35 cellular contexts compared by ENCODE assay signal in genomic region chr12:58295268-58295667, GRCh38.
"Had no signal": no experiment of that assay in that cellular context is flagged by ENCODE, and none has a peak within 500 bp of the region (broad histone marks: within the 10 kb centered on the region; RNA-seq: fewer than 3 reads in every experiment).

No MANE protein-coding gene starts in this region.

- H3K36me3 ChIP-seq: MG63 had no signal

- DNase-seq: Karpas-422, Kasumi-1, MG63, MM.1S, MV-4-11, NCI-H1048, NCI-H1092, NCI-H1092 treated with DMSO at 0.1 percent for 48 hours, NCI-H1105, NCI-H1105 treated with DMSO at 0.1 percent for 48 hours, NCI-H1417, NCI-H1417 treated with DMSO at 0.1 percent for 48 hours, NCI-H1436, NCI-H1436 treated with DMSO at 0.1 percent for 48 hours, NCI-H146, NCI-H1694, NCI-H1694 treated with DMSO at 0.1 percent for 48 hours, NCI-H187, NCI-H187 treated with DMSO at 0.1 percent for 48 hours, NCI-H1930, NCI-H2029, NCI-H2029 treated with DMSO at 0.1 percent for 48 hours, NCI-H2081, NCI-H2081 treated with DMSO at 0.1 percent for 48 hours, NCI-H2107, NCI-H2171, NCI-H2171 treated with DMSO at 0.1 percent for 48 hours, NCI-H2227 treated with DMSO at 0.1 percent for 48 hours, NCI-H226, NCI-H345, NCI-H446, NCI-H446 treated with DMSO at 0.1 percent for 48 hours, NCI-H510A, NCI-H510A treated with DMSO at 0.1 percent for 48 hours, NCI-H524 had no signal

- H3K27me3 ChIP-seq: MG63 had no signal

- H3K9me3 ChIP-seq: MG63 had no signal

- H3K4me3 ChIP-seq: MG63 had no signal
